In the genomic region with DNA sequence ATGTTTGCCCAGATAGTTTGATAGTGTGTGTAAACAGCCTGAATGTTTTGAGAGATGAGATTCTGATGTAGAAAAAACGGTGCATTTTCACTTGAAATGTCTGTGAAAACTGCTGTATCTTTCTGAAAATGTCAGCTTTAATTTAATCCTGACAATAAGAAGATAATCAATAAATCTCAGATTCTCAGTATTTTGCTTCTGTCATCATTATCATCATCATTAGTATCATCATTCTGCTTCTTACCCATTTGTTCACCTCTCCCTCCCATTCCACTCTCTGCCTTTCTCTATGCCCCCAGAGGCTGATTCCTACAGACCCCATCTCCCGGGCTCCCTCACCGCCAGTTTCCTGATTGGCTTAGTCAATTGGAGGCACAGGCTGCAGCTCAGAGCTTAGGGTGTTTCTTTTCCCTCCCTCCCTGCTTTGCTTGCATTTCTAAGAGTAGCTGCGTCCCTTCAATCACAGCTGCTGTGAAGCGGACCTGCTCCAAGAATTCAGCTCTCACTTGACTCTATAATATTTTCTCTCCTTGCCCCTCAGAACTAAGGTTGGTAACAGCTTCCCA, we compare ENCODE assay signal across 34 cellular contexts. TPM values are rescaled to one million over a fixed set of nuclear protein-coding genes. Genes with fewer than 3 reads are reported as not detected.
DNase-seq lines count a peak whose midpoint lies in the region; ATAC-seq, FAIRE-seq and TF ChIP-seq lines count a peak whose summit lies in the region.
"Had no signal": no experiment of that assay in that cellular context is flagged by ENCODE, and none has a peak within 500 bp of the region (broad histone marks: within the 10 kb centered on the region; RNA-seq: fewer than 3 reads in every experiment).

No MANE protein-coding gene starts in this region.

- H2BK15ac ChIP-seq in H1 (ENCODE audit: low read length), result peak overlapping the region; percentile 13; the same call in 1 of the 2 replicates

- H3K4me3 Mint-ChIP-seq in Caco-2 (ENCODE audit: unreplicated experiment), result peak overlapping the region; percentile 86
- H3K4me3 Mint-ChIP-seq: activated naive CD8-positive, alpha-beta T cell treated with anti-CD3 and anti-CD28 coated beads, Interleukin-2, amount 10 ng/mL, durations not matched to agents 7 days and 5 days; naive thymus-derived CD4-positive, alpha-beta T cell; T-helper 2 cell treated with Interferon-gamma antibody and Interleukin-4, amounts not matched to agents 5 μg/mL and 100 μg/mL, for 36 hours had no signal

- no peaks in the 10 kb centered on the region for H3K9me3 ChIP-seq in Caco-2
- H3K9me3 ChIP-seq in HUES48 (ENCODE audit: control insufficient read depth, insufficient read depth, low read length), result no peaks in the 10 kb centered on the region
- H3K9me3 ChIP-seq in H1 (ENCODE audit: insufficient read depth in 2 of 2, low read depth in 1 of 2, low read length in 1 of 2), result no peaks in the 10 kb centered on the region
- H3K9me3 ChIP-seq: BLaER1 treated with 17β-estradiol and CSF1 and Interleukin-3, amounts not matched to agents 10 nM and 100 nM; colonic mucosa; transverse colon had no signal

- H3K36me3 ChIP-seq in Caco-2 (ENCODE audit: control insufficient read depth, insufficient read depth, low read length), result no peaks in the 10 kb centered on the region
- no peaks in the 10 kb centered on the region for H3K36me3 ChIP-seq in HUES48 (ENCODE audit: control insufficient read depth, insufficient read depth, low read length)
- no peaks in the 10 kb centered on the region for H3K36me3 ChIP-seq in H1 (ENCODE audit: control insufficient read depth in 2 of 4, insufficient read depth in 4 of 4, low read length in 3 of 4)
- H3K36me3 ChIP-seq: ascending aorta; BLaER1 treated with 17β-estradiol and CSF1 and Interleukin-3, amounts not matched to agents 10 nM and 100 nM; cardiac muscle cell; colonic mucosa; heart left ventricle; transverse colon had no signal

- peaks cover 2% of the 10 kb centered on the region for H3K27me3 Mint-ChIP-seq in Caco-2 (ENCODE audit: insufficient read depth, unreplicated experiment)
- H3K27me3 Mint-ChIP-seq: activated naive CD8-positive, alpha-beta T cell treated with anti-CD3 and anti-CD28 coated beads, Interleukin-2, amount 10 ng/mL, durations not matched to agents 7 days and 5 days had no signal

- no peak overlapping the region for H2AFZ ChIP-seq in H1 (ENCODE audit: low read length)
- H2AFZ ChIP-seq: PC-9 had no signal

- TF ChIP-seq EP300 in H1 (IDR thresholded peaks at IDR 0.05; ENCODE audit: borderline replicate concordance in 1 of 2, low read depth in 2 of 2, low read length in 2 of 2), result no peak

- TF ChIP-seq CTCF in Caco-2 (IDR thresholded peaks at IDR 0.05; ENCODE audit: insufficient read depth in 1 of 2, low read depth in 1 of 2, low read length in 1 of 2, severe bottlenecking in 1 of 2, unreplicated experiment in 1 of 2), result no peak
- TF ChIP-seq CTCF in H1 (IDR thresholded peaks at IDR 0.05; ENCODE audit: control extremely low read depth in 1 of 3, insufficient read depth in 1 of 3, low read depth in 1 of 3, low read length in 3 of 3), result no peak

- BruUV-seq in Caco-2 (replicated peaks; lab: Mats Ljungman, UMichigan), result no TSS peak

- DNase-seq in Caco-2 (no peak), H1 (ENCODE audit: low read depth in 1 of 2, low spot score in 2 of 2) (peak in 1 of 2 experiments; percentile 9), left kidney (ENCODE audit: low read depth, low spot score) (peak; percentile 16), HT-29 (ENCODE audit: low spot score) (no peak), NCI-H1436 treated with DMSO at 0.1 percent for 48 hours (lab: John Stamatoyannopoulos, UW) (no peak)
- DNase-seq: activated CD4-positive, alpha-beta T cell treated with anti-CD3 and anti-CD28 coated beads for 4 hours; activated CD8-positive, alpha-beta memory T cell treated with anti-CD3 and anti-CD28 coated beads for 24 hours; activated effector memory CD4-positive, alpha-beta T cell treated with anti-CD3 and anti-CD28 coated beads, Interleukin-2, amount 50 U/mL, for 16 hours; activated naive CD8-positive, alpha-beta T cell treated with anti-CD3 and anti-CD28 coated beads, Interleukin-2, amount 10 ng/mL, durations not matched to agents 7 days and 5 days; effector memory CD4-positive, alpha-beta T cell; heart left ventricle; left ventricle myocardium superior; naive thymus-derived CD4-positive, alpha-beta T cell; NCI-H1048; NCI-H2029 treated with DMSO at 0.1 percent for 48 hours; NK-92 treated with Interleukin-12 subunit alpha and Interleukin-12 subunit beta, amount 100 ng/mL, for 24 hours; occipital lobe; PC-9; stimulated activated CD4-positive, alpha-beta T cell treated with anti-CD3 and anti-CD28 coated beads, Interleukin-2, amount 100 ng/mL, for 24 hours had no signal

- H3K9me3 Mint-ChIP-seq in Caco-2 (ENCODE audit: unreplicated experiment), result no peaks in the 10 kb centered on the region

- intact Hi-C loops in Caco-2 (cut with micrococcal nuclease; ENCODE audit: unreplicated experiment), result no loop called here

- H2BK12ac ChIP-seq in H1 (ENCODE audit: low read depth, low read length), result no peak overlapping the region; the same call in 1 of the 2 replicates

- H3K27me3 ChIP-seq in Caco-2 (replicated peaks; ENCODE audit: control insufficient read depth, insufficient read depth, low read length), result no peaks in the 10 kb centered on the region
- no peaks in the 10 kb centered on the region for H3K27me3 ChIP-seq in HUES48 (ENCODE audit: control insufficient read depth, insufficient read depth, low read length)
- no peaks in the 10 kb centered on the region for H3K27me3 ChIP-seq in H1 (replicated peaks in 1 of 4; ENCODE audit: control insufficient read depth in 3 of 4, extremely low read depth in 1 of 4, insufficient read depth in 3 of 4, low read length in 3 of 4)
- H3K27me3 ChIP-seq: ascending aorta; BLaER1 treated with 17β-estradiol and CSF1 and Interleukin-3, amounts not matched to agents 10 nM and 100 nM; cardiac muscle cell; colonic mucosa; heart left ventricle; transverse colon had no signal

- CTCF ChIA-PET in Caco-2 (lab: Charles Lee), result no interaction called here
- CTCF ChIA-PET in H1 (lab: Charles Lee; ENCODE audit: partially characterized antibody), result interaction anchor here (1.0 to 1.4 kb wide), 3 partner anchors 9 to 130 kb away, joined by 3 to 4 read pairs (median 3); no protein-coding TSS in a partner anchor

- no peaks in the 10 kb centered on the region for H3K23me2 ChIP-seq in H1 (ENCODE audit: low read depth, low read length)

- no peak overlapping the region for H2BK120ac ChIP-seq in H1 (replicated peaks; ENCODE audit: low read depth, low read length)

- no peak overlapping the region for H3K14ac ChIP-seq in H1 (ENCODE audit: insufficient read length)

- H3K4me1 ChIP-seq in Caco-2 (no peaks in the 10 kb centered on the region), HUES48 (ENCODE audit: control insufficient read depth, insufficient read depth, low read length) (peaks cover 11% of the 10 kb centered on the region), H1 (replicated peaks in 1 of 4; ENCODE audit: control insufficient read depth in 3 of 4, insufficient read depth in 4 of 4, low read length in 3 of 4) (peaks cover 2 to 6% (median 4%) of the 10 kb centered on the region in 4 experiments; a peak in 6 of 7 replicates)
- H3K4me1 ChIP-seq: ascending aorta; BLaER1 treated with 17β-estradiol and CSF1 and Interleukin-3, amounts not matched to agents 10 nM and 100 nM; colonic mucosa; heart left ventricle; transverse colon had no signal

- TF ChIP-seq POLR2A in H1 (IDR thresholded peaks at IDR 0.05; ENCODE audit: control extremely low read depth in 1 of 2, low read depth in 2 of 2, low read length in 2 of 2), result no peak

- peak overlapping the region; percentile 61 for H3K4ac ChIP-seq in H1 (replicated peaks; ENCODE audit: insufficient read length, low read depth, low read length)

- no peaks in the 10 kb centered on the region for H3K79me2 ChIP-seq in H1 (ENCODE audit: control insufficient read depth in 1 of 2, insufficient read depth in 2 of 2, low read length in 2 of 2)

- H3K4me1 Mint-ChIP-seq in Caco-2 (ENCODE audit: low read depth, unreplicated experiment), result peaks cover 14% of the 10 kb centered on the region
- H3K4me1 Mint-ChIP-seq: activated naive CD8-positive, alpha-beta T cell treated with anti-CD3 and anti-CD28 coated beads, Interleukin-2, amount 10 ng/mL, durations not matched to agents 7 days and 5 days; mesothelial cell of epicardium; naive thymus-derived CD4-positive, alpha-beta T cell had no signal

- ATAC-seq in GM21528 (IDR thresholded peaks at IDR 0.05; ENCODE audit: low FRiP score, unreplicated experiment), result no peak
- ATAC-seq: heart left ventricle; left ventricle myocardium superior; naive thymus-derived CD4-positive, alpha-beta T cell; Right ventricle myocardium inferior had no signal

- no peak overlapping the region for H3K9ac ChIP-seq in HUES48 (ENCODE audit: low read depth, low read length)
- no peak overlapping the region; a peak in 2 of 7 replicates for H3K9ac ChIP-seq in H1 (replicated peaks in 1 of 4; ENCODE audit: extremely low read depth in 1 of 4, low read depth in 3 of 4, low read length in 3 of 4)
- H3K9ac ChIP-seq: BLaER1 treated with 17β-estradiol and CSF1 and Interleukin-3, amounts not matched to agents 10 nM and 100 nM had no signal

- no peak overlapping the region for H2AK5ac ChIP-seq in H1 (ENCODE audit: low read depth, low read length)

- H3K27ac Mint-ChIP-seq in Caco-2 (ENCODE audit: unreplicated experiment), result no peak overlapping the region
- H3K27ac Mint-ChIP-seq: activated naive CD8-positive, alpha-beta T cell treated with anti-CD3 and anti-CD28 coated beads, Interleukin-2, amount 10 ng/mL, durations not matched to agents 7 days and 5 days; mesothelial cell of epicardium; naive thymus-derived CD4-positive, alpha-beta T cell had no signal

- no peaks in the 10 kb centered on the region for H4K20me1 ChIP-seq in H1 (replicated peaks in 1 of 2; ENCODE audit: control insufficient read depth in 1 of 2, insufficient read depth in 2 of 2, low read length in 2 of 2)
- H4K20me1 ChIP-seq: BLaER1 treated with 17β-estradiol and CSF1 and Interleukin-3, amounts not matched to agents 10 nM and 100 nM had no signal

- POLR2A ChIA-PET in Caco-2 (lab: Charles Lee), result interaction anchor here (0.6 kb wide), 1 partner anchor 213 kb away, joined by 4 read pairs; no protein-coding TSS in a partner anchor
- POLR2A ChIA-PET in H1 (lab: Charles Lee; ENCODE audit: partially characterized antibody), result interaction anchor here (1.6 kb wide), 1 partner anchor 17 kb away, joined by 6 read pairs; no protein-coding TSS in a partner anchor

- H2BK20ac ChIP-seq in H1 (ENCODE audit: low read length), result no peak overlapping the region

- H3K79me1 ChIP-seq in H1 (ENCODE audit: low read depth, low read length), result no peaks in the 10 kb centered on the region

- no peak for FAIRE-seq in H1 (lab: Jason Lieb, UNC)
- FAIRE-seq: GM18507 had no signal

- H3K18ac ChIP-seq in H1 (ENCODE audit: extremely low read depth, low read length), result no peak overlapping the region

- no peaks in the 10 kb centered on the region for H3K36me3 Mint-ChIP-seq in Caco-2 (ENCODE audit: insufficient read depth, unreplicated experiment)
- H3K36me3 Mint-ChIP-seq: activated naive CD8-positive, alpha-beta T cell treated with anti-CD3 and anti-CD28 coated beads, Interleukin-2, amount 10 ng/mL, durations not matched to agents 7 days and 5 days; mesothelial cell of epicardium had no signal

- WGBS in H1 (ENCODE audit: extremely low coverage in 1 of 2, insufficient coverage in 1 of 2, insufficient read length in 1 of 2, insufficient replicate concordance in 2 of 2, low coverage in 1 of 2, low lambda C conversion rate in 2 of 2, missing lambda C conversion rate in 1 of 2), 2 experiments, result 57% methylated on average over 5 of the region's 5 CpGs; no CpG with 5 or more reads in 1 of the 2 experiments

- no peak overlapping the region for H3K27ac ChIP-seq in HUES48 (ENCODE audit: low read depth, low read length)
- no peak overlapping the region for H3K27ac ChIP-seq in H1 (ENCODE audit: low read depth, low read length)
- H3K27ac ChIP-seq: ascending aorta; BLaER1 treated with 17β-estradiol and CSF1 and Interleukin-3, amounts not matched to agents 10 nM and 100 nM; cardiac muscle cell; heart left ventricle; PC-9; skin epidermis had no signal

- no peak overlapping the region for H4K8ac ChIP-seq in H1 (ENCODE audit: extremely low read depth, insufficient read depth, low read length)

- no peak overlapping the region for H4K91ac ChIP-seq in H1 (replicated peaks; ENCODE audit: insufficient read length, low read length)

- H4K5ac ChIP-seq in H1 (ENCODE audit: insufficient read length, low read depth, low read length), result no peak overlapping the region

- H3K4me3 ChIP-seq in Caco-2 (ENCODE audit: low read depth, low read length) (no peak overlapping the region; the same call in 1 of the 2 replicates), HUES48 (ENCODE audit: low read depth, low read length) (peak overlapping the region; percentile 74), H1 (ENCODE audit: extremely low read depth in 1 of 4, insufficient read depth in 2 of 4, low read depth in 3 of 4, low read length in 4 of 4) (peak overlapping the region in 2 of 4 experiments; percentile 64 to 70; a peak in 3 of 8 replicates)
- H3K4me3 ChIP-seq: ascending aorta; BLaER1 treated with 17β-estradiol and CSF1 and Interleukin-3, amounts not matched to agents 10 nM and 100 nM; heart left ventricle; skin epidermis had no signal

- H2BK5ac ChIP-seq in H1 (ENCODE audit: low read depth, low read length), result no peak overlapping the region

- no peak for TF ChIP-seq RAD21 in H1 (IDR thresholded peaks at IDR 0.05 in 1 of 2, conservative IDR thresholded peaks at IDR 0.05 in 1 of 2; ENCODE audit: low read depth in 2 of 2, low read length in 2 of 2)

- H3K23ac ChIP-seq in H1 (ENCODE audit: insufficient read length), result no peak overlapping the region

- H3K4me2 ChIP-seq in H1 (ENCODE audit: insufficient read depth in 1 of 2, low read depth in 2 of 2, low read length in 2 of 2), result peak overlapping the region; percentile 39 to 65; a peak in 3 of 4 replicates
- H3K4me2 ChIP-seq: BLaER1 treated with 17β-estradiol and CSF1 and Interleukin-3, amounts not matched to agents 10 nM and 100 nM had no signal

- H3K56ac ChIP-seq in H1 (replicated peaks; ENCODE audit: insufficient read length, low read depth, low read length), result no peak overlapping the region

RNA-seq across cellular contexts. Expression of gene SNTN, which starts 8.2 kb away (rescaled TPM):
- not detected in 2 replicates for total RNA-seq in Caco-2 (2022)
- total RNA-seq in H1 (2021; fragmentation: NEBNext Ultra II Directional; extraction: Animal tissue kit (Norgen Biotek cat#: 25700)), result not detected in 2 replicates
- polyA plus RNA-seq in H1 (2011; rRNA removed), result not detected in 2 replicates
- polyA plus RNA-seq in H1 (2011; cell fraction: cytosol; rRNA removed), result 0.05 TPM
- not detected for polyA plus RNA-seq in H1 (2011; cell fraction: nucleus; rRNA removed)
- not detected in 4 replicates for polyA plus RNA-seq in H1 (2012, experiment 1 of 2)
- not detected for polyA plus RNA-seq in H1 (2012, experiment 2 of 2)
- 0.20 TPM for polyA plus RNA-seq in H1 (2013, experiment 1 of 2)
- polyA plus RNA-seq in H1 (2013, experiment 2 of 2), result 0.15 TPM
- not detected in 2 replicates for polyA minus RNA-seq in H1 (2011; rRNA and poly(A)+ RNA removed)
- not detected for polyA minus RNA-seq in H1 (2011; cell fraction: cytosol; rRNA and poly(A)+ RNA removed)
- not detected for polyA minus RNA-seq in H1 (2011; cell fraction: nucleus; rRNA and poly(A)+ RNA removed)
- not detected in 2 replicates for total RNA-seq in HT-29 (2014; rRNA removed; shearing (Covaris generic))
- total RNA-seq: activated naive CD8-positive, alpha-beta T cell treated with anti-CD3 and anti-CD28 coated beads, Interleukin-2, amount 10 ng/mL, durations not matched to agents 7 days and 5 days; ascending aorta; fibroblast of villous mesenchyme; heart left ventricle; left ventricle myocardium superior; naive thymus-derived CD4-positive, alpha-beta T cell; NCI-H460; occipital lobe; PC-9; Right ventricle myocardium inferior; transverse colon had no signal
- polyA plus RNA-seq: cardiac muscle cell; esophagus; heart left ventricle; naive thymus-derived CD4-positive, alpha-beta T cell had no signal
